Comparison of ENCODE assay signal across 1 cellular context in the genomic region with DNA sequence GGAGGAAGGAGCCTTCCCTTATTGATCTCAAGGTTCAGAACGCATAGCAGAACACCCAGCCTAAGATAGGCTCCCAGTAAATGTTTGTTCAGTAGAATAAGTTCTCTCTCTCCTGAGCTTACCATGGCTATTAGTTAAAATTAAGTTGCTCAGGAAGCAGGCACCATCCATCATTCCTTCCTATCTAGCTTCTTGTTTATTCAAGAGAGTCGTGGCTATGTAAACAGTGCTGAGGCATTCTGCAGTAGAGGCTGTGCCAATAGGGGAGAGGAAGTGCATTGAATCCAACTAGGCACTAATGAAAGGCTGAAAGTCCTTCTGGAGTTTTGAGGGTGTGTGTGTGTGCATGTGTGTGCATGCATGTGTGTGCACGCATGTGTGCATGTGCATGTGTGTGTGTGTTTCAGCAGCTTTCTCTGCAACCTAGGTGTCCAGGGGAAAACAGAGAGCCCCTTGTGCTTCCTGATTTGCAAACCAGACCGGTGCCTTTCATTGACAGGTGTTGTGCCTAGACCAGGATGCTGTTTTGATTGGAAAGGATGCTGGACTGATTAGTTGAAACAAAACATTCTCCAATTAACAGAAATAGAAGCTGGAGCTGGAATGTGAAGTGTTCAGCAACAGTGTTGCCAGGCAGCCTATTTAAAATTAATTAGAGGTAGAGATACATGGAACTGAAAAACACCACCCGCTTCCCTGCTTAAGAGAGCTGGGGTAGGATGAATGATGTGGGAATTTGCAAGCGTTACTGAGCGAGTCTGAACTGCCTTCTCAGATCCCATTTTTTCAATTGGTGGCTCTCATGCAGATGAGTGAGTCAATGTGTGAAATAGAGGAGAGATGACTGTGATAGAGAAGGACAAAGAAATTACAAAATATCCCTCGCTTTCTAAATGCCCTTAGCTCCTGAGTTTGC.
TF ChIP-seq lines count a peak whose summit lies in the region.

No MANE protein-coding gene starts in this region.

TF ChIP-seq in HepG2, 621 proteins besides CTCF, POLR2A, EP300 and RAD21 (continued from another document):
- TF ChIP-seq, protein P1, sequence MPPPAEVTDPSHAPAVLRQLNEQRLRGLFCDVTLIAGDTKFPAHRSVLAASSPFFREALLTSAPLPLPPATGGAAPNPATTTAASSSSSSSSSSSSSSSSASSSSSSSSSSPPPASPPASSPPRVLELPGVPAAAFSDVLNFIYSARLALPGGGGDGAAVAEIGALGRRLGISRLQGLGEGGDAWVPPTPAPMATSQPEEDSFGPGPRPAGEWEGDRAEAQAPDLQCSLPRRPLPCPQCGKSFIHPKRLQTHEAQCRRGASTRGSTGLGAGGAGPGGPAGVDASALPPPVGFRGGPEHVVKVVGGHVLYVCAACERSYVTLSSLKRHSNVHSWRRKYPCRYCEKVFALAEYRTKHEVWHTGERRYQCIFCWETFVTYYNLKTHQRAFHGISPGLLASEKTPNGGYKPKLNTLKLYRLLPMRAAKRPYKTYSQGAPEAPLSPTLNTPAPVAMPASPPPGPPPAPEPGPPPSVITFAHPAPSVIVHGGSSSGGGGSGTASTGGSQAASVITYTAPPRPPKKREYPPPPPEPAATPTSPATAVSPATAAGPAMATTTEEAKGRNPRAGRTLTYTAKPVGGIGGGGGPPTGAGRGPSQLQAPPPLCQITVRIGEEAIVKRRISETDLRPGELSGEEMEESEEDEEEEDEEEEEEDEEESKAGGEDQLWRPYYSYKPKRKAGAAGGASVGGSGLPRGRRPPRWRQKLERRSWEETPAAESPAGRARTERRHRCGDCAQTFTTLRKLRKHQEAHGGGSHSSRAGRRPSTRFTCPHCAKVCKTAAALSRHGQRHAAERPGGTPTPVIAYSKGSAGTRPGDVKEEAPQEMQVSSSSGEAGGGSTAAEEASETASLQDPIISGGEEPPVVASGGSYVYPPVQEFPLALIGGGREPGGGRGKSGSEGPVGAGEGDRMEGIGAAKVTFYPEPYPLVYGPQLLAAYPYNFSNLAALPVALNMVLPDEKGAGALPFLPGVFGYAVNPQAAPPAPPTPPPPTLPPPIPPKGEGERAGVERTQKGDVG (CRISPR knock-in tag; IDR thresholded peaks at IDR 0.05; ENCODE audit: borderline replicate concordance) = no peak
- TF ChIP-seq ISX (CRISPR knock-in tag; conservative IDR thresholded peaks at IDR 0.05) = no peak
- TF ChIP-seq SMC3 (IDR thresholded peaks at IDR 0.05; ENCODE audit: low read length) = no peak
- TF ChIP-seq FOXA3 (CRISPR knock-in tag; IDR thresholded peaks at IDR 0.05) = peak; percentile 80
- TF ChIP-seq, protein P2, sequence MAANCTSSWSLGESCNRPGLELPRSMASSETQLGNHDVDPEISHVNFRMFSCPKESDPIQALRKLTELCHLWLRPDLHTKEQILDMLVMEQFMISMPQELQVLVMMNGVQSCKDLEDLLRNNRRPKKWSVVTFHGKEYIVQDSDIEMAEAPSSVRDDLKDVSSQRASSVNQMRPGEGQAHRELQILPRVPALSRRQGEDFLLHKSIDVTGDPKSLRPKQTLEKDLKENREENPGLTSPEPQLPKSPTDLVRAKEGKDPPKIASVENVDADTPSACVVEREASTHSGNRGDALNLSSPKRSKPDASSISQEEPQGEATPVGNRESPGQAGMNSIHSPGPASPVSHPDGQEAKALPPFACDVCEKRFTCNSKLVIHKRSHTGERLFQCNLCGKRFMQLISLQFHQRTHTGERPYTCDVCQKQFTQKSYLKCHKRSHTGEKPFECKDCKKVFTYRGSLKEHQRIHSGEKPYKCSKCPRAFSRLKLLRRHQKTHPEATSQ (CRISPR knock-in tag; IDR thresholded peaks at IDR 0.05; ENCODE audit: borderline replicate concordance) = no peak
- TF ChIP-seq MYNN (CRISPR knock-in tag; IDR thresholded peaks at IDR 0.05; ENCODE audit: low read depth) = no peak
- no peak for TF ChIP-seq SOX6 (IDR thresholded peaks at IDR 0.05)
- no peak for TF ChIP-seq SOX6 (CRISPR knock-in tag; IDR thresholded peaks at IDR 0.05)
- TF ChIP-seq ZFP36 (IDR thresholded peaks at IDR 0.05; ENCODE audit: borderline replicate concordance, low read depth, low read length, partially characterized antibody) = no peak
- peak; percentile 70 for TF ChIP-seq FOXA1 (IDR thresholded peaks at IDR 0.05)
- peak; percentile 85 for TF ChIP-seq FOXA1 (CRISPR knock-in tag; IDR thresholded peaks at IDR 0.05)
